ENCODE assay signal across 8 cellular contexts in genomic region chr11:83070044-83070877, GRCh38. TPM values are rescaled to one million over a fixed set of nuclear protein-coding genes. Genes with fewer than 3 reads are reported as not detected.
DNase-seq lines count a peak whose midpoint lies in the region; ATAC-seq and TF ChIP-seq lines count a peak whose summit lies in the region.

No MANE protein-coding gene starts in this region.

- peaks cover 97% of the 10 kb centered on the region for H3K79me2 ChIP-seq in MM.1S (ENCODE audit: low read length)

- H3K27ac ChIP-seq in MM.1S (ENCODE audit: low read length) (peak overlapping the region; percentile 77; the same call in 1 of the 2 replicates), mucosa of rectum (ENCODE audit: low read depth in 2 of 2, low read length in 2 of 2) (peak overlapping the region; percentile 42 to 94)

- H3K9ac ChIP-seq in MM.1S (ENCODE audit: low read length) (peak overlapping the region; percentile 95), mucosa of rectum (ENCODE audit: low read depth in 1 of 2, low read length in 2 of 2) (peak overlapping the region; percentile 95 to 99)

- H3F3A ChIP-seq in MM.1S (ENCODE audit: insufficient read depth, low read length) = peaks cover 10% of the 10 kb centered on the region; the same call in 1 of the 2 replicates

- DNase-seq in Caki2 (ENCODE audit: low read depth) (peak; percentile 17), MM.1S (no peak), dermis blood vessel endothelial cell (peak; percentile 62), NCI-H345 (lab: John Stamatoyannopoulos, UW) (no peak)

- H2AFZ ChIP-seq in MM.1S (ENCODE audit: low read length) = no peak overlapping the region

- no peaks in the 10 kb centered on the region for H3K27me3 ChIP-seq in MM.1S (replicated peaks; ENCODE audit: insufficient read depth, low read length)
- peaks cover 0 to 7% of the 10 kb centered on the region in 2 donors for H3K27me3 ChIP-seq in mucosa of rectum (ENCODE audit: control insufficient read depth in 2 of 2, insufficient read depth in 2 of 2, low read length in 2 of 2)

- peak overlapping the region; percentile 93 for H3K4me2 ChIP-seq in MM.1S (ENCODE audit: low read depth, low read length)

- H3K4me3 ChIP-seq in MM.1S (ENCODE audit: low read length) (peak overlapping the region; percentile 99), mucosa of rectum (ENCODE audit: low read length in 2 of 2) (peak overlapping the region; percentile 96 to 100)

- peaks cover 24% of the 10 kb centered on the region for H3K4me1 ChIP-seq in MM.1S (ENCODE audit: low read length)
- peaks cover 14 to 22% of the 10 kb centered on the region in 2 donors for H3K4me1 ChIP-seq in mucosa of rectum (ENCODE audit: control insufficient read depth in 2 of 2, insufficient read depth in 2 of 2, low read length in 2 of 2)

- no peaks in the 10 kb centered on the region for H4K20me1 ChIP-seq in MM.1S (ENCODE audit: insufficient read depth, low read length)

- TF ChIP-seq CTCF in MM.1S (IDR thresholded peaks at IDR 0.05; ENCODE audit: low read length) = no peak

- in situ Hi-C loops in Caki2 (cut with HindIII; ENCODE audit: low pct_unique_long_range_greater_than_20kb, low sequenced_read_pairs) = no loop called here

- H3K9me3 ChIP-seq in MM.1S (replicated peaks; ENCODE audit: insufficient read depth, low read length) (no peaks in the 10 kb centered on the region), mucosa of rectum (ENCODE audit: control insufficient read depth in 2 of 2, low read length in 2 of 2) (no peaks in the 10 kb centered on the region)

- ATAC-seq in GM21786 (IDR thresholded peaks at IDR 0.05; ENCODE audit: unreplicated experiment) (no peak), GM19035 (IDR thresholded peaks at IDR 0.05; ENCODE audit: unreplicated experiment) (no peak), GM21390 (IDR thresholded peaks at IDR 0.05; ENCODE audit: unreplicated experiment) (no peak)

- H3K36me3 ChIP-seq in MM.1S (replicated peaks; ENCODE audit: insufficient read depth, low read length) (peaks cover 19% of the 10 kb centered on the region; the same call in 1 of the 2 replicates), mucosa of rectum (ENCODE audit: control insufficient read depth in 2 of 2, insufficient read depth in 2 of 2, low read length in 2 of 2) (peaks cover 2 to 5% of the 10 kb centered on the region in 2 donors)

- no peaks in the 10 kb centered on the region for H3K9me2 ChIP-seq in MM.1S (replicated peaks; ENCODE audit: insufficient read depth, low read length)

RNA-seq across cellular contexts. Expression of gene RAB30, which starts 1.4 kb away (rescaled TPM):
- total RNA-seq in Caki2 (2014; rRNA removed; shearing (Covaris generic); ENCODE audit: low replicate concordance) = 3.2 and 5.6 TPM in 2 replicates
- 11.2 and 23.1 TPM in 2 replicates for total RNA-seq in dermis blood vessel endothelial cell

Comparison
In these comparisons a context has a peak if more than half of its experiments do, and no peak if none do; other contexts are left out.
1. DNase-seq: peak in Caki2 (single experiment) and dermis blood vessel endothelial cell (single experiment); none in MM.1S (single experiment) and NCI-H345 (single experiment).